Comparison of ENCODE assay signal across 18 cellular contexts in genomic region chr3:121958801-121959200, GRCh38.
"Had no signal": no experiment of that assay in that cellular context is flagged by ENCODE, and none has a peak within 500 bp of the region (broad histone marks: within the 10 kb centered on the region; RNA-seq: fewer than 3 reads in every experiment).

No MANE protein-coding gene starts in this region.

- DNase-seq: activated CD4-positive, alpha-beta memory T cell treated with anti-CD3 and anti-CD28 coated beads, Interleukin-2, amount 10 ng/mL, durations not matched to agents 7 days and 5 days; activated CD4-positive, alpha-beta T cell treated with anti-CD3 and anti-CD28 coated beads for 48 hours; activated gamma-delta T cell; activated naive CD4-positive, alpha-beta T cell treated with anti-CD3 and anti-CD28 coated beads, Interleukin-2, amount 50 U/mL, for 16 hours; body of pancreas; effector CD4-positive, alpha-beta T cell; heart left ventricle; islet precursor cell; left cardiac atrium; naive B cell; retina; sigmoid colon; stimulated activated CD4-positive, alpha-beta T cell treated with anti-CD3 and anti-CD28 coated beads, Interleukin-15, amount 100 ng/mL, for 24 hours; transverse colon had no signal

- H3K27ac ChIP-seq: body of pancreas, sigmoid colon had no signal

- H3K27ac Mint-ChIP-seq: activated CD4-positive, alpha-beta memory T cell treated with anti-CD3 and anti-CD28 coated beads, Interleukin-2, amount 10 ng/mL, durations not matched to agents 7 days and 5 days; activated T-helper 1 cell treated with anti-CD3 and anti-CD28 coated beads, Interleukin-12 subunit alpha, Interleukin-12 subunit beta, Interleukin-2, Interleukin-4 antibody, amounts not matched to agents 30 ng/mL and 10 ng/mL and 1 ng/mL, durations not matched to agents 14 hours and 24 hours and 36 hours; progenitor cell of endocrine pancreas had no signal

- H3K4me2 ChIP-seq: smooth muscle cell had no signal

- H3K27me3 Mint-ChIP-seq: activated CD4-positive, alpha-beta memory T cell treated with anti-CD3 and anti-CD28 coated beads, Interleukin-2, amount 10 ng/mL, durations not matched to agents 7 days and 5 days; naive B cell; progenitor cell of endocrine pancreas; stimulated activated memory B cell treated with anti-CD40 and anti-IgM and Interleukin-4, amounts not matched to agents 10 μg/mL and 1 μg/mL and 100 μg/mL, for 72 hours had no signal

- H3K4me3 Mint-ChIP-seq: activated CD4-positive, alpha-beta memory T cell treated with anti-CD3 and anti-CD28 coated beads, Interleukin-2, amount 10 ng/mL, durations not matched to agents 7 days and 5 days; activated T-helper 1 cell treated with anti-CD3 and anti-CD28 coated beads, Interleukin-12 subunit alpha, Interleukin-12 subunit beta, Interleukin-2, Interleukin-4 antibody, amounts not matched to agents 30 ng/mL and 10 ng/mL and 1 ng/mL, durations not matched to agents 14 hours and 24 hours and 36 hours; naive B cell; stimulated activated memory B cell treated with anti-CD40 and anti-IgM and Interleukin-4, amounts not matched to agents 10 μg/mL and 1 μg/mL and 100 μg/mL, for 72 hours had no signal

- H3K27me3 ChIP-seq: body of pancreas, heart left ventricle, sigmoid colon, transverse colon had no signal

- H3K4me1 ChIP-seq: body of pancreas, sigmoid colon, transverse colon had no signal

- H3K36me3 ChIP-seq: heart left ventricle, sigmoid colon, transverse colon had no signal

- H3K4me1 Mint-ChIP-seq: activated CD4-positive, alpha-beta memory T cell treated with anti-CD3 and anti-CD28 coated beads, Interleukin-2, amount 10 ng/mL, durations not matched to agents 7 days and 5 days had no signal

- ATAC-seq: body of pancreas; heart left ventricle; stimulated activated memory B cell treated with anti-CD40 and anti-IgM and Interleukin-4, amounts not matched to agents 10 μg/mL and 1 μg/mL and 100 μg/mL, for 72 hours had no signal

- H3K4me3 ChIP-seq: body of pancreas, heart left ventricle, sigmoid colon, smooth muscle cell, transverse colon had no signal
